ENCODE assay signal across 14 cellular contexts in genomic region chr4:7963691-7964090, GRCh38. TPM values are rescaled to one million over a fixed set of nuclear protein-coding genes. Genes with fewer than 3 reads are reported as not detected.
A peak's percentile ranks its signal among the peaks of the same experiment; 100 is the strongest.
DNase-seq lines count a peak whose midpoint lies in the region; ATAC-seq and TF ChIP-seq lines count a peak whose summit lies in the region.
"Had no signal": no experiment of that assay in that cellular context is flagged by ENCODE, and none has a peak within 500 bp of the region (broad histone marks: within the 10 kb centered on the region; RNA-seq: fewer than 3 reads in every experiment).

No MANE protein-coding gene starts in this region.

- H2BK120ac ChIP-seq in H9 (ENCODE audit: low read depth, low read length, poor library complexity, severe bottlenecking) = no peak overlapping the region

- no peak overlapping the region for H3K4ac ChIP-seq in H9 (ENCODE audit: low read depth, low read length)

- DNase-seq in H9 = no peak
- no peak for DNase-seq in activated T-helper 2 cell treated with anti-CD3 and anti-CD28 coated beads, Interferon-gamma antibody, Interleukin-2, Interleukin-4, amounts not matched to agents 10 μg/mL and 5 μg/mL and 100 μg/mL, durations not matched to agents 14 hours and 24 hours and 36 hours (ENCODE audit: low spot score)
- no peak for DNase-seq in activated gamma-delta T cell (lab: John Stamatoyannopoulos, UW)
- no peak for DNase-seq in NCI-H146 treated with DMSO at 0.1 percent for 48 hours (lab: John Stamatoyannopoulos, UW; ENCODE audit: unreplicated experiment)
- no peak for DNase-seq in body of pancreas
- DNase-seq: BE2C, MG63, NCI-H1092 treated with DMSO at 0.1 percent for 48 hours, NCI-H1694 treated with DMSO at 0.1 percent for 48 hours, NCI-H345, NCI-H69, Right ventricle myocardium superior had no signal

- peaks cover 0 to 22% (median 0%) of the 10 kb centered on the region in 11 experiments; a peak in 5 of 22 replicates for H4K20me1 ChIP-seq in BLaER1 treated with 17β-estradiol and CSF1 and Interleukin-3, amounts not matched to agents 10 nM and 100 nM
- H4K20me1 ChIP-seq in H9 (ENCODE audit: control insufficient read depth, insufficient read depth, insufficient read length) = no peaks in the 10 kb centered on the region

- H2BK12ac ChIP-seq in H9 (ENCODE audit: insufficient read length, low read depth, low read length) = no peak overlapping the region

- peaks cover 70 to 84% (median 79%) of the 10 kb centered on the region in 10 experiments for H3K4me1 ChIP-seq in BLaER1 treated with 17β-estradiol and CSF1 and Interleukin-3, amounts not matched to agents 10 nM and 100 nM
- peaks cover 2% of the 10 kb centered on the region; the same call in 1 of the 2 replicates for H3K4me1 ChIP-seq in H9 (ENCODE audit: insufficient read depth, low read length)
- peaks cover 23% of the 10 kb centered on the region for H3K4me1 ChIP-seq in body of pancreas

- H3K27ac Mint-ChIP-seq in H9 (peak overlapping the region in 1 of 3 experiments; percentile 14; a peak in 1 of 7 replicates), nephron (peak overlapping the region in 2 of 3 experiments; percentile 68 to 72)
- H3K27ac Mint-ChIP-seq in activated T-helper 2 cell treated with anti-CD3 and anti-CD28 coated beads, Interferon-gamma antibody, Interleukin-2, Interleukin-4, amounts not matched to agents 10 μg/mL and 5 μg/mL and 100 μg/mL, durations not matched to agents 14 hours and 24 hours and 36 hours = peak overlapping the region; percentile 31

- no peaks in the 10 kb centered on the region for H3K79me2 ChIP-seq in H9 (ENCODE audit: insufficient read depth, low read length)

- H3K23ac ChIP-seq in H9 (ENCODE audit: insufficient read length, low read depth, low read length) = no peak overlapping the region

- peaks cover 10 to 20% of the 10 kb centered on the region in 2 experiments for H3K4me1 Mint-ChIP-seq in H9
- H3K4me1 Mint-ChIP-seq in activated T-helper 2 cell treated with anti-CD3 and anti-CD28 coated beads, Interferon-gamma antibody, Interleukin-2, Interleukin-4, amounts not matched to agents 10 μg/mL and 5 μg/mL and 100 μg/mL, durations not matched to agents 14 hours and 24 hours and 36 hours (ENCODE audit: low read depth) = peaks cover 62% of the 10 kb centered on the region
- H3K4me1 Mint-ChIP-seq in nephron = peaks cover 48% of the 10 kb centered on the region

- intact Hi-C loops in activated T-helper 2 cell treated with anti-CD3 and anti-CD28 coated beads, Interferon-gamma antibody, Interleukin-2, Interleukin-4, amounts not matched to agents 10 μg/mL and 5 μg/mL and 100 μg/mL, durations not matched to agents 14 hours and 24 hours and 36 hours (cut with micrococcal nuclease) = loop anchor here (5.0 to 10.0 kb wide), 2 partner anchors 161 to 1779 kb away; no protein-coding TSS in a partner anchor
- intact Hi-C loops in body of pancreas (cut with DNase I) = no loop called here

- H2BK20ac ChIP-seq in H9 (ENCODE audit: low read depth, low read length, poor library complexity, severe bottlenecking) = no peak overlapping the region

- H2BK5ac ChIP-seq in H9 (ENCODE audit: insufficient read length, low read length) = no peak overlapping the region

- H3T11ph ChIP-seq in H9 (ENCODE audit: low read length) = no peak overlapping the region

- 0 out of 2 replicates have a peak overlapping the region, but pooled peaks have one; percentile 82 for H2BK15ac ChIP-seq in H9 (ENCODE audit: low read depth, low read length)

- no peaks in the 10 kb centered on the region for H3K9me3 ChIP-seq in BLaER1 treated with 17β-estradiol and CSF1 and Interleukin-3, amounts not matched to agents 10 nM and 100 nM (replicated peaks in 1 of 11)
- H3K9me3 ChIP-seq in H9 (ENCODE audit: control insufficient read depth, low read depth, low read length) (no peaks in the 10 kb centered on the region), body of pancreas (no peaks in the 10 kb centered on the region)
- H3K9me3 ChIP-seq: BE2C, MG63 had no signal

- H2AFZ ChIP-seq in H9 (ENCODE audit: low read length) = no peak overlapping the region

- H3K4me3 Mint-ChIP-seq in H9 = no peak overlapping the region
- no peak overlapping the region for H3K4me3 Mint-ChIP-seq in activated T-helper 2 cell treated with anti-CD3 and anti-CD28 coated beads, Interferon-gamma antibody, Interleukin-2, Interleukin-4, amounts not matched to agents 10 μg/mL and 5 μg/mL and 100 μg/mL, durations not matched to agents 14 hours and 24 hours and 36 hours (ENCODE audit: low read depth)
- H3K4me3 Mint-ChIP-seq in nephron = no peak overlapping the region

- TF ChIP-seq CTCF in H9 (conservative IDR thresholded peaks at IDR 0.05) (no peak), nephron (IDR thresholded peaks at IDR 0.05; ENCODE audit: unreplicated experiment in 3 of 3) (no peak), body of pancreas (IDR thresholded peaks at IDR 0.05) (no peak)

- H2AK5ac ChIP-seq in H9 (ENCODE audit: insufficient read length, low read length) = no peak overlapping the region

- H4K91ac ChIP-seq in H9 (ENCODE audit: insufficient read length, low read depth, low read length) = no peak overlapping the region

- ATAC-seq in body of pancreas = no peak

- no peak overlapping the region for H3K9ac ChIP-seq in BLaER1 treated with 17β-estradiol and CSF1 and Interleukin-3, amounts not matched to agents 10 nM and 100 nM
- H3K9ac ChIP-seq in H9 (ENCODE audit: extremely low read depth, insufficient read length, low read length) = no peak overlapping the region

- no peak overlapping the region for H3K4me3 ChIP-seq in BLaER1 treated with 17β-estradiol and CSF1 and Interleukin-3, amounts not matched to agents 10 nM and 100 nM
- no peak overlapping the region for H3K4me3 ChIP-seq in body of pancreas
- H3K4me3 ChIP-seq: MG63 had no signal

- H4K5ac ChIP-seq in H9 (ENCODE audit: insufficient read length, low read depth, low read length) = no peak overlapping the region

- H3K27ac ChIP-seq in BLaER1 treated with 17β-estradiol and CSF1 and Interleukin-3, amounts not matched to agents 10 nM and 100 nM = no peak overlapping the region
- H3K27ac ChIP-seq in H9 (ENCODE audit: insufficient read length, low read depth, low read length) (no peak overlapping the region), body of pancreas (no peak overlapping the region)

- TF ChIP-seq POLR2A in body of pancreas (IDR thresholded peaks at IDR 0.05) = no peak

- H3K14ac ChIP-seq in H9 (ENCODE audit: insufficient read depth, low read length) = no peak overlapping the region

- no peak overlapping the region for H3K18ac ChIP-seq in H9 (ENCODE audit: insufficient read length, low read depth, low read length)

- peaks cover 2% of the 10 kb centered on the region for H3K23me2 ChIP-seq in H9 (ENCODE audit: insufficient read length, low read depth, low read length, poor library complexity, severe bottlenecking)

- no peak overlapping the region for H4K8ac ChIP-seq in H9 (replicated peaks; ENCODE audit: insufficient read length, low read depth, low read length)

- no peak overlapping the region for H3K56ac ChIP-seq in H9 (ENCODE audit: insufficient read length, low read depth, low read length)

- no peaks in the 10 kb centered on the region for H3K36me3 Mint-ChIP-seq in H9 (ENCODE audit: insufficient read depth in 1 of 3, low read depth in 3 of 3)
- H3K36me3 Mint-ChIP-seq in activated T-helper 2 cell treated with anti-CD3 and anti-CD28 coated beads, Interferon-gamma antibody, Interleukin-2, Interleukin-4, amounts not matched to agents 10 μg/mL and 5 μg/mL and 100 μg/mL, durations not matched to agents 14 hours and 24 hours and 36 hours (ENCODE audit: low read depth) = no peaks in the 10 kb centered on the region
- H3K36me3 Mint-ChIP-seq in nephron (ENCODE audit: low read depth) = no peaks in the 10 kb centered on the region

- no peaks in the 10 kb centered on the region for H3K36me3 ChIP-seq in BLaER1 treated with 17β-estradiol and CSF1 and Interleukin-3, amounts not matched to agents 10 nM and 100 nM
- H3K36me3 ChIP-seq in body of pancreas (replicated peaks in 1 of 2; ENCODE audit: insufficient read depth in 1 of 2, low read depth in 2 of 2) = no peaks in the 10 kb centered on the region
- H3K36me3 ChIP-seq: BE2C, MG63 had no signal

- H3K4me2 ChIP-seq in BLaER1 treated with 17β-estradiol and CSF1 and Interleukin-3, amounts not matched to agents 10 nM and 100 nM = peak overlapping the region in 10 of 11 experiments; percentile 26 to 87 (median 58); a peak in 9 of 22 replicates
- H3K4me2 ChIP-seq in H9 (ENCODE audit: insufficient read depth, insufficient read length, low read length) = no peak overlapping the region

- H3K27me3 ChIP-seq in BLaER1 treated with 17β-estradiol and CSF1 and Interleukin-3, amounts not matched to agents 10 nM and 100 nM = peaks cover 0 to 16% (median 0%) of the 10 kb centered on the region in 11 experiments; a peak in 7 of 22 replicates
- H3K27me3 ChIP-seq in H9 (ENCODE audit: insufficient read depth, low read length) (no peaks in the 10 kb centered on the region; the same call in 1 of the 2 replicates), body of pancreas (no peaks in the 10 kb centered on the region)
- H3K27me3 ChIP-seq: BE2C, MG63 had no signal

- H3K9me3 Mint-ChIP-seq in H9 (no peaks in the 10 kb centered on the region; a peak in 1 of 5 replicates), nephron (no peaks in the 10 kb centered on the region)
- no peaks in the 10 kb centered on the region for H3K9me3 Mint-ChIP-seq in activated T-helper 2 cell treated with anti-CD3 and anti-CD28 coated beads, Interferon-gamma antibody, Interleukin-2, Interleukin-4, amounts not matched to agents 10 μg/mL and 5 μg/mL and 100 μg/mL, durations not matched to agents 14 hours and 24 hours and 36 hours

- H3K79me1 ChIP-seq in H9 (ENCODE audit: insufficient read depth, low read depth, low read length, poor library complexity, severe bottlenecking) = no peaks in the 10 kb centered on the region

- H3K27me3 Mint-ChIP-seq in H9 (ENCODE audit: low read depth) (no peaks in the 10 kb centered on the region; the same call in 1 of the 2 replicates), nephron (ENCODE audit: low read depth) (peaks cover 3% of the 10 kb centered on the region)
- no peaks in the 10 kb centered on the region for H3K27me3 Mint-ChIP-seq in activated T-helper 2 cell treated with anti-CD3 and anti-CD28 coated beads, Interferon-gamma antibody, Interleukin-2, Interleukin-4, amounts not matched to agents 10 μg/mL and 5 μg/mL and 100 μg/mL, durations not matched to agents 14 hours and 24 hours and 36 hours (ENCODE audit: low read depth)

- WGBS in H9 (ENCODE audit: extremely low coverage, insufficient read length, low lambda C conversion rate) = no CpG with 5 or more reads among the region's 12 CpGs
- 92 to 97% methylated on average over 12 of the region's 12 CpGs for WGBS in body of pancreas, 2 donors

RNA-seq across cellular contexts. Expression of gene AFAP1, which starts 24.0 kb away (rescaled TPM):
- total RNA-seq in H9 (2021) (5.4 and 6.5 TPM in 2 replicates), body of pancreas (10 to 100 TPM in 1 of 2 donors, 1 to 10 TPM in 1; 9.6 to 35.3 TPM)
- 53.7 and 57.6 TPM in 2 replicates for total RNA-seq in activated T-helper 2 cell treated with anti-CD3 and anti-CD28 coated beads, Interferon-gamma antibody, Interleukin-2, Interleukin-4, amounts not matched to agents 10 μg/mL and 5 μg/mL and 100 μg/mL, durations not matched to agents 14 hours and 24 hours and 36 hours
